Comparison of ENCODE assay signal across 17 cellular contexts in the genomic region with DNA sequence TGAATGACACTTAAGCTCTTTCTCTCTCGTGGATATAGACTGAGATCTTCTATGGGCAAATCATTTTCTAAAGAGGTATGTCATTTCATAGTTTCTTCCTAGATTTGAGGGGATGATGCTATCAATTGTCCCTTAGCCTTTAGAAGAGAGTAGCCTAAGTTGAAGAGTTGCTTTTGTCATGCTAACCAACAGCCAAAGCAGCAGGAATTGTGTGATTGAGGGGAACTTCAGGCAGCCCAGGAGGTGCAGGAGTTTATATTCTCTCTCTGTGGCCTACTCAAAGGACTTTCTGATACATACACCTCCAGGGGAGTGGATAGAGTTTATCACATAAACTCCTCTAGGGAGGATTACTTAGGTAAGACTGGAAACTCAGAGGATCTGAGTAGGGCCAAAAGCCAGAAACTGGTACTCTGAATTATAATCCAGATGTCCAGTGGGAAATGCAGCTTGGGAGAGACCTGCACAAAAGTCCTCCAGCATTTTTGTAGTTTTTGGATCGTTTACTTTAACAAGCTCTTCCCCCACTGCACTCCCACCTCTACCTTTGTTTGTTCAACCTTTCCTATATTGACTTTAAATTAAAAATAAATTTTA.
DNase-seq lines count a peak whose midpoint lies in the region; ATAC-seq and TF ChIP-seq lines count a peak whose summit lies in the region.
"Had no signal": no experiment of that assay in that cellular context is flagged by ENCODE, and none has a peak within 500 bp of the region (broad histone marks: within the 10 kb centered on the region; RNA-seq: fewer than 3 reads in every experiment).

No MANE protein-coding gene starts in this region.

- H3K27me3 ChIP-seq in spleen (replicated peaks in 1 of 7) = no peaks in the 10 kb centered on the region
- H3K27me3 ChIP-seq: SJCRH30 had no signal

- no peaks in the 10 kb centered on the region for H3K9me3 ChIP-seq in spleen
- H3K9me3 ChIP-seq: A549, SJCRH30 had no signal

- TF ChIP-seq POLR2A in spleen (IDR thresholded peaks at IDR 0.05) = no peak

- intact Hi-C loops in Right ventricle myocardium superior (cut with DNase I) (loop anchor here (10.0 kb wide), 1 partner anchor 115 kb away; no protein-coding TSS in a partner anchor), spleen (cut with DNase I; ENCODE audit: low total_unique reads) (no loop called here)

- ATAC-seq in Right ventricle myocardium superior (ENCODE audit: poor library complexity) = peak; percentile 25
- ATAC-seq in GM21737 (IDR thresholded peaks at IDR 0.05; ENCODE audit: unreplicated experiment) = no peak
- ATAC-seq in HG03378 (IDR thresholded peaks at IDR 0.05; ENCODE audit: unreplicated experiment) = no peak
- ATAC-seq: A549 had no signal

- peak overlapping the region in 7 of 8 donors; percentile 9 to 73 (median 58) for H3K27ac ChIP-seq in spleen
- H3K27ac ChIP-seq: A549, SJCRH30 had no signal

- H3K36me3 ChIP-seq in spleen = no peaks in the 10 kb centered on the region
- H3K36me3 ChIP-seq: SJCRH30 had no signal

- peaks cover 0 to 14% (median 0%) of the 10 kb centered on the region in 6 donors for H3K4me1 ChIP-seq in spleen
- H3K4me1 ChIP-seq: A549, SJCRH30 had no signal

- no peak overlapping the region for H3K4me3 ChIP-seq in spleen
- H3K4me3 ChIP-seq: A549, SJCRH30 had no signal

- no peak for TF ChIP-seq CTCF in spleen (IDR thresholded peaks at IDR 0.05 in 8 of 11, conservative IDR thresholded peaks at IDR 0.05 in 3 of 11)

- 56 to 71% (median 68%) methylated on average over 2 of the region's 2 CpGs for WGBS in spleen, 5 donors

- DNase-seq in ELF-1 (ENCODE audit: low read depth, low spot score) (peak; percentile 5), Right ventricle myocardium superior (no peak), iPS-NIHi11 (ENCODE audit: low spot score) (peak; percentile 49), spleen (no peak)
- no peak for DNase-seq in activated CD4-positive, alpha-beta T cell treated with anti-CD3 and anti-CD28 coated beads, Interleukin-2, amount 50 U/mL, for 1 hour
- DNase-seq: AML-193; CD4-positive, alpha-beta T cell; DND-41; GF-D8; Kasumi-1; NCI-H1436; NCI-H2029 treated with DMSO at 0.1 percent for 48 hours; NCI-H510A; SJCRH30 had no signal

Comparison
In these comparisons a context has a peak if more than half of its experiments do, and no peak if none do; other contexts are left out.
1. DNase-seq: peak in ELF-1 (single experiment) and iPS-NIHi11 (single experiment); none in Right ventricle myocardium superior (single experiment), spleen (single experiment) and activated CD4-positive, alpha-beta T cell treated with anti-CD3 and anti-CD28 coated beads, Interleukin-2, amount 50 U/mL, for 1 hour (single experiment).